8 cellular contexts compared by ENCODE assay signal in the genomic region with DNA sequence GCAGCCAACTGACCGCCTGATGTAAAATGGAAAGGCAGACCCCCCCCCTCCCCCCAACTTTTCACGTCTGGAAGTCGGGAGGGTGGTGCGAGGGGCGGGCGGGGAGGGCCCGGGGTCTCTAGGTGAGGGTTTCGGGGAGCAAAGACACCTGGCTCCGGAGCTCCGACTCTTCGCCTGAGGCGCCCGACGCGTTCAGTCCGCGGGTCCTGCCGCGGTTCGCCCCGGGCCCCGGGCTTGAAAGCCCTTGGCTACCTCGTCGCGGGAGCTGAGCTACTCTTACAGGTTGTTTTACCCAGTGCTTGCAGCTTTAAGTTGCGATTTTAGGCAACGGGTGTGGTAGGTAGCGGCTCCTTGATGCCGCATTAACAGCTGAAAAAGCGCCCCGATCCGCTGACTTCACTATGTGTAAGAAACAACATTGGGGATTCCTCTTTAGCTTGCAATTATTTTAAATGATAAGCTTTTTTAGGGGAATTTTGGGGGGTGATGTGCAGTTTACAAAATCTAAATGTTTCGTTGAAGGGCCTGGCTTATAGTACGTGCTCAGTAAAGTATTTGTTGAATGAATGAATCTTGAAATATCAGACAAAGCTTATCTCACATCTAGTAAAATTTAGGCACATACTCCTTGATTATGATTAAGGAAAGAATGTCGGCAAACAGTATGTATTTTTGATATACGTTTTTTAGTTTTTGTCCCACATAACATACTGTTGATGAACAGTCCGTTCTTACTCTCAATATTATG. TPM values are rescaled to one million over a fixed set of nuclear protein-coding genes. Genes with fewer than 3 reads are reported as not detected.
DNase-seq lines count a peak whose midpoint lies in the region; ATAC-seq and TF ChIP-seq lines count a peak whose summit lies in the region.

No MANE protein-coding gene starts in this region.

- no peaks in the 10 kb centered on the region for H3K9me3 ChIP-seq in HUES64 (ENCODE audit: insufficient read depth, low read depth, low read length)

- ATAC-seq in GM18873 (IDR thresholded peaks at IDR 0.05; ENCODE audit: low FRiP score, unreplicated experiment): no peak

- H3K4me1 ChIP-seq in HUES64 (ENCODE audit: insufficient read depth, low read length): peaks cover 11% of the 10 kb centered on the region

- H3K4me3 ChIP-seq in GM12864 (ENCODE audit: low read depth, low read length): peak overlapping the region; percentile 97
- H3K4me3 ChIP-seq in HUES64 (ENCODE audit: low read length): peak overlapping the region; percentile 97

- H3K36me3 ChIP-seq in HUES64 (ENCODE audit: insufficient read depth, low read length): no peaks in the 10 kb centered on the region

- H3K27me3 Mint-ChIP-seq in mesothelial cell of epicardium (ENCODE audit: low read depth): no peaks in the 10 kb centered on the region

- peak overlapping the region; percentile 92 for H3K4me3 Mint-ChIP-seq in mesothelial cell of epicardium

- H3K27me3 ChIP-seq in HUES64 (ENCODE audit: insufficient read depth, low read length): no peaks in the 10 kb centered on the region

- peak overlapping the region; percentile 93 for H3K9ac ChIP-seq in HUES64 (ENCODE audit: low read depth, low read length)

- peak overlapping the region; percentile 95 for H3K27ac Mint-ChIP-seq in mesothelial cell of epicardium

- no peaks in the 10 kb centered on the region for H3K9me3 Mint-ChIP-seq in mesothelial cell of epicardium

- TF ChIP-seq CTCF in 22Rv1 (IDR thresholded peaks at IDR 0.05) (no peak), GM12864 (IDR thresholded peaks at IDR 0.05; ENCODE audit: low read depth, low read length, missing control alignments) (no peak), mesothelial cell of epicardium (IDR thresholded peaks at IDR 0.05; ENCODE audit: unreplicated experiment) (no peak)

- no peaks in the 10 kb centered on the region for H3K36me3 Mint-ChIP-seq in mesothelial cell of epicardium

- peaks cover 18% of the 10 kb centered on the region for H3K4me1 Mint-ChIP-seq in mesothelial cell of epicardium

- H3K27ac ChIP-seq in 22Rv1 (peak overlapping the region; percentile 70), HUES64 (ENCODE audit: low read depth, low read length) (peak overlapping the region; percentile 89), substantia nigra (ENCODE audit: low read depth, low read length, poor library complexity, severe bottlenecking) (peak overlapping the region; percentile 92)

- DNase-seq in GM12864 (ENCODE audit: low read depth) (no peak), mesothelial cell of epicardium (ENCODE audit: low spot score in 2 of 2, unreplicated experiment in 2 of 2) (peak; percentile 20 to 48), substantia nigra (lab: John Stamatoyannopoulos, UW) (peak in 21 of 49 donors; percentile 23 to 64 (median 47))
- DNase-seq in activated CD4-positive, alpha-beta T cell treated with anti-CD3 and anti-CD28 coated beads for 4 hours: peak; percentile 38 to 44
- peak; percentile 22 for DNase-seq in effector CD8-positive, alpha-beta T cell (lab: John Stamatoyannopoulos, UW)

- under 1% methylated on average over 34 of the region's 37 CpGs for WGBS in HUES64

RNA-seq across cellular contexts. Expression of gene CDC42SE2, which starts 0.8 kb away (rescaled TPM):
- 22.3 TPM for polyA plus RNA-seq in HUES64 (2013, experiment 1 of 2)
- polyA plus RNA-seq in HUES64 (2013, experiment 2 of 2): 22.6 TPM
- total RNA-seq in mesothelial cell of epicardium: 23.6 to 27.5 TPM (median 25.9 TPM) in 3 replicates
